Comparison of ENCODE assay signal across 1 cellular context in genomic region chr4:23788027-23788426, GRCh38.
TF ChIP-seq lines count a peak whose summit lies in the region.

No MANE protein-coding gene starts in this region.

TF ChIP-seq in HepG2, 621 proteins besides CTCF, POLR2A, EP300 and RAD21 (continued from another document and continues in another):
- TF ChIP-seq, protein P1, sequence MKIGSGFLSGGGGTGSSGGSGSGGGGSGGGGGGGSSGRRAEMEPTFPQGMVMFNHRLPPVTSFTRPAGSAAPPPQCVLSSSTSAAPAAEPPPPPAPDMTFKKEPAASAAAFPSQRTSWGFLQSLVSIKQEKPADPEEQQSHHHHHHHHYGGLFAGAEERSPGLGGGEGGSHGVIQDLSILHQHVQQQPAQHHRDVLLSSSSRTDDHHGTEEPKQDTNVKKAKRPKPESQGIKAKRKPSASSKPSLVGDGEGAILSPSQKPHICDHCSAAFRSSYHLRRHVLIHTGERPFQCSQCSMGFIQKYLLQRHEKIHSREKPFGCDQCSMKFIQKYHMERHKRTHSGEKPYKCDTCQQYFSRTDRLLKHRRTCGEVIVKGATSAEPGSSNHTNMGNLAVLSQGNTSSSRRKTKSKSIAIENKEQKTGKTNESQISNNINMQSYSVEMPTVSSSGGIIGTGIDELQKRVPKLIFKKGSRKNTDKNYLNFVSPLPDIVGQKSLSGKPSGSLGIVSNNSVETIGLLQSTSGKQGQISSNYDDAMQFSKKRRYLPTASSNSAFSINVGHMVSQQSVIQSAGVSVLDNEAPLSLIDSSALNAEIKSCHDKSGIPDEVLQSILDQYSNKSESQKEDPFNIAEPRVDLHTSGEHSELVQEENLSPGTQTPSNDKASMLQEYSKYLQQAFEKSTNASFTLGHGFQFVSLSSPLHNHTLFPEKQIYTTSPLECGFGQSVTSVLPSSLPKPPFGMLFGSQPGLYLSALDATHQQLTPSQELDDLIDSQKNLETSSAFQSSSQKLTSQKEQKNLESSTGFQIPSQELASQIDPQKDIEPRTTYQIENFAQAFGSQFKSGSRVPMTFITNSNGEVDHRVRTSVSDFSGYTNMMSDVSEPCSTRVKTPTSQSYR (CRISPR knock-in tag; IDR thresholded peaks at IDR 0.05; ENCODE audit: borderline replicate concordance), result no peak
- TF ChIP-seq, protein P2, sequence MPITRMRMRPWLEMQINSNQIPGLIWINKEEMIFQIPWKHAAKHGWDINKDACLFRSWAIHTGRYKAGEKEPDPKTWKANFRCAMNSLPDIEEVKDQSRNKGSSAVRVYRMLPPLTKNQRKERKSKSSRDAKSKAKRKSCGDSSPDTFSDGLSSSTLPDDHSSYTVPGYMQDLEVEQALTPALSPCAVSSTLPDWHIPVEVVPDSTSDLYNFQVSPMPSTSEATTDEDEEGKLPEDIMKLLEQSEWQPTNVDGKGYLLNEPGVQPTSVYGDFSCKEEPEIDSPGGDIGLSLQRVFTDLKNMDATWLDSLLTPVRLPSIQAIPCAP (CRISPR knock-in tag; IDR thresholded peaks at IDR 0.05; ENCODE audit: low read depth), result no peak
- TF ChIP-seq ZNF296 (CRISPR knock-in tag; conservative IDR thresholded peaks at IDR 0.05) (no peak), SIN3B (IDR thresholded peaks at IDR 0.05; ENCODE audit: low read length) (no peak), PRMT3 (CRISPR knock-in tag; IDR thresholded peaks at IDR 0.05; ENCODE audit: borderline replicate concordance, low read depth) (no peak), SRY (CRISPR knock-in tag; IDR thresholded peaks at IDR 0.05) (no peak), AHDC1 (CRISPR knock-in tag; IDR thresholded peaks at IDR 0.05; ENCODE audit: borderline replicate concordance) (no peak), CAMTA2 (CRISPR knock-in tag; IDR thresholded peaks at IDR 0.05; ENCODE audit: borderline replicate concordance) (no peak), NFRKB (IDR thresholded peaks at IDR 0.05) (no peak), CERS6 (CRISPR knock-in tag; IDR thresholded peaks at IDR 0.05) (no peak), ARID4A (CRISPR knock-in tag; IDR thresholded peaks at IDR 0.05; ENCODE audit: borderline replicate concordance) (no peak), KAT8 (CRISPR knock-in tag; IDR thresholded peaks at IDR 0.05) (no peak), PHF5A (CRISPR knock-in tag; IDR thresholded peaks at IDR 0.05; ENCODE audit: low read depth, unreplicated experiment) (no peak), ZNF101 (CRISPR knock-in tag; IDR thresholded peaks at IDR 0.05; ENCODE audit: borderline replicate concordance, low read depth) (no peak), ZNF138 (CRISPR knock-in tag; IDR thresholded peaks at IDR 0.05; ENCODE audit: low read depth) (no peak), DRAP1 (CRISPR knock-in tag; IDR thresholded peaks at IDR 0.05) (no peak), E2F5 (CRISPR knock-in tag; conservative IDR thresholded peaks at IDR 0.05) (no peak), ZNF354B (CRISPR knock-in tag; IDR thresholded peaks at IDR 0.05) (no peak), ZNF839 (CRISPR knock-in tag; IDR thresholded peaks at IDR 0.05; ENCODE audit: borderline replicate concordance) (no peak), MTA1 (CRISPR knock-in tag; IDR thresholded peaks at IDR 0.05; ENCODE audit: borderline replicate concordance) (no peak), ZNF432 (CRISPR knock-in tag; IDR thresholded peaks at IDR 0.05; ENCODE audit: borderline replicate concordance) (no peak), ZNF747 (CRISPR knock-in tag; IDR thresholded peaks at IDR 0.05; ENCODE audit: borderline replicate concordance) (no peak), HMG20B (CRISPR knock-in tag; conservative IDR thresholded peaks at IDR 0.05) (0 out of 2 replicates have a peak, but pooled peaks have one; percentile 39), JUNB (CRISPR knock-in tag; IDR thresholded peaks at IDR 0.05; ENCODE audit: borderline replicate concordance) (no peak), ZFY (CRISPR knock-in tag; IDR thresholded peaks at IDR 0.05) (no peak), NR1H2 (CRISPR knock-in tag; IDR thresholded peaks at IDR 0.05; ENCODE audit: borderline replicate concordance, low read depth) (no peak), MIER2 (CRISPR knock-in tag; IDR thresholded peaks at IDR 0.05) (0 out of 2 replicates have a peak, but pooled peaks have one; percentile 5), MBD4 (IDR thresholded peaks at IDR 0.05; ENCODE audit: borderline replicate concordance, low read length) (no peak), MXI1 (IDR thresholded peaks at IDR 0.05; ENCODE audit: borderline replicate concordance, low read depth, low read length) (no peak), ZNF263 (CRISPR knock-in tag; IDR thresholded peaks at IDR 0.05) (no peak), DMAP1 (CRISPR knock-in tag; IDR thresholded peaks at IDR 0.05) (no peak), ZNF234 (CRISPR knock-in tag; conservative IDR thresholded peaks at IDR 0.05) (no peak), KLF15 (CRISPR knock-in tag; IDR thresholded peaks at IDR 0.05; ENCODE audit: borderline replicate concordance) (no peak)
- TF ChIP-seq, protein P3, sequence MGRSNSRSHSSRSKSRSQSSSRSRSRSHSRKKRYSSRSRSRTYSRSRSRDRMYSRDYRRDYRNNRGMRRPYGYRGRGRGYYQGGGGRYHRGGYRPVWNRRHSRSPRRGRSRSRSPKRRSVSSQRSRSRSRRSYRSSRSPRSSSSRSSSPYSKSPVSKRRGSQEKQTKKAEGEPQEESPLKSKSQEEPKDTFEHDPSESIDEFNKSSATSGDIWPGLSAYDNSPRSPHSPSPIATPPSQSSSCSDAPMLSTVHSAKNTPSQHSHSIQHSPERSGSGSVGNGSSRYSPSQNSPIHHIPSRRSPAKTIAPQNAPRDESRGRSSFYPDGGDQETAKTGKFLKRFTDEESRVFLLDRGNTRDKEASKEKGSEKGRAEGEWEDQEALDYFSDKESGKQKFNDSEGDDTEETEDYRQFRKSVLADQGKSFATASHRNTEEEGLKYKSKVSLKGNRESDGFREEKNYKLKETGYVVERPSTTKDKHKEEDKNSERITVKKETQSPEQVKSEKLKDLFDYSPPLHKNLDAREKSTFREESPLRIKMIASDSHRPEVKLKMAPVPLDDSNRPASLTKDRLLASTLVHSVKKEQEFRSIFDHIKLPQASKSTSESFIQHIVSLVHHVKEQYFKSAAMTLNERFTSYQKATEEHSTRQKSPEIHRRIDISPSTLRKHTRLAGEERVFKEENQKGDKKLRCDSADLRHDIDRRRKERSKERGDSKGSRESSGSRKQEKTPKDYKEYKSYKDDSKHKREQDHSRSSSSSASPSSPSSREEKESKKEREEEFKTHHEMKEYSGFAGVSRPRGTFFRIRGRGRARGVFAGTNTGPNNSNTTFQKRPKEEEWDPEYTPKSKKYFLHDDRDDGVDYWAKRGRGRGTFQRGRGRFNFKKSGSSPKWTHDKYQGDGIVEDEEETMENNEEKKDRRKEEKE (IDR thresholded peaks at IDR 0.05), result no peak
- TF ChIP-seq, protein P4, sequence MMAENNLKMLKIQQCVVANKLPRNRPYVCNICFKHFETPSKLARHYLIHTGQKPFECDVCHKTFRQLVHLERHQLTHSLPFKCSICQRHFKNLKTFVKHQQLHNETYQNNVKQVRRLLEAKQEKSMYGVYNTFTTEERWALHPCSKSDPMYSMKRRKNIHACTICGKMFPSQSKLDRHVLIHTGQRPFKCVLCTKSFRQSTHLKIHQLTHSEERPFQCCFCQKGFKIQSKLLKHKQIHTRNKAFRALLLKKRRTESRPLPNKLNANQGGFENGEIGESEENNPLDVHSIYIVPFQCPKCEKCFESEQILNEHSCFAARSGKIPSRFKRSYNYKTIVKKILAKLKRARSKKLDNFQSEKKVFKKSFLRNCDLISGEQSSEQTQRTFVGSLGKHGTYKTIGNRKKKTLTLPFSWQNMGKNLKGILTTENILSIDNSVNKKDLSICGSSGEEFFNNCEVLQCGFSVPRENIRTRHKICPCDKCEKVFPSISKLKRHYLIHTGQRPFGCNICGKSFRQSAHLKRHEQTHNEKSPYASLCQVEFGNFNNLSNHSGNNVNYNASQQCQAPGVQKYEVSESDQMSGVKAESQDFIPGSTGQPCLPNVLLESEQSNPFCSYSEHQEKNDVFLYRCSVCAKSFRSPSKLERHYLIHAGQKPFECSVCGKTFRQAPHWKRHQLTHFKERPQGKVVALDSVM (CRISPR knock-in tag; IDR thresholded peaks at IDR 0.05), result no peak
- TF ChIP-seq, protein P5, sequence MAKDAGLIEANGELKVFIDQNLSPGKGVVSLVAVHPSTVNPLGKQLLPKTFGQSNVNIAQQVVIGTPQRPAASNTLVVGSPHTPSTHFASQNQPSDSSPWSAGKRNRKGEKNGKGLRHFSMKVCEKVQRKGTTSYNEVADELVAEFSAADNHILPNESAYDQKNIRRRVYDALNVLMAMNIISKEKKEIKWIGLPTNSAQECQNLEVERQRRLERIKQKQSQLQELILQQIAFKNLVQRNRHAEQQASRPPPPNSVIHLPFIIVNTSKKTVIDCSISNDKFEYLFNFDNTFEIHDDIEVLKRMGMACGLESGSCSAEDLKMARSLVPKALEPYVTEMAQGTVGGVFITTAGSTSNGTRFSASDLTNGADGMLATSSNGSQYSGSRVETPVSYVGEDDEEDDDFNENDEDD (CRISPR knock-in tag; IDR thresholded peaks at IDR 0.05; ENCODE audit: borderline replicate concordance), result no peak
